ENCODE assay signal across 8 cellular contexts in genomic region chr17:42675348-42675983, GRCh38. TPM values are rescaled to one million over a fixed set of nuclear protein-coding genes. Genes with fewer than 3 reads are reported as not detected.
DNase-seq lines count a peak whose midpoint lies in the region; ATAC-seq and TF ChIP-seq lines count a peak whose summit lies in the region.

No MANE protein-coding gene starts in this region.

- no peak overlapping the region for H3K27ac Mint-ChIP-seq in activated naive CD4-positive, alpha-beta T cell treated with anti-CD3 and anti-CD28 coated beads, Interleukin-2, amount 10 ng/mL, durations not matched to agents 7 days and 5 days

- peak overlapping the region; percentile 73 for H3K4me3 Mint-ChIP-seq in activated naive CD4-positive, alpha-beta T cell treated with anti-CD3 and anti-CD28 coated beads, Interleukin-2, amount 10 ng/mL, durations not matched to agents 7 days and 5 days

- no peak for DNase-seq in activated naive CD4-positive, alpha-beta T cell treated with anti-CD3 and anti-CD28 coated beads, Interleukin-2, amount 10 ng/mL, durations not matched to agents 7 days and 5 days
- no peak for DNase-seq in activated naive CD4-positive, alpha-beta T cell (lab: John Stamatoyannopoulos, UW)
- DNase-seq in ascending aorta (ENCODE audit: low spot score in 2 of 2) = peak in 1 of 2 donors; percentile 64
- peak; percentile 79 for DNase-seq in left lobe of liver (ENCODE audit: low spot score)
- peak; percentile 71 for DNase-seq in upper lobe of right lung
- no peak for DNase-seq in NCI-H1694 treated with DMSO at 0.1 percent for 48 hours (lab: John Stamatoyannopoulos, UW)
- no peak for DNase-seq in HCEC 1CT

- H3K4me1 ChIP-seq in ascending aorta (peaks cover 28 to 41% of the 10 kb centered on the region in 2 donors), upper lobe of right lung (peaks cover 59% of the 10 kb centered on the region)

- H3K36me3 Mint-ChIP-seq in activated naive CD4-positive, alpha-beta T cell treated with anti-CD3 and anti-CD28 coated beads, Interleukin-2, amount 10 ng/mL, durations not matched to agents 7 days and 5 days = peaks cover 2% of the 10 kb centered on the region

- peak; percentile 23 for ATAC-seq in left lobe of liver
- ATAC-seq in upper lobe of right lung = no peak
- no peak for ATAC-seq in GM21423 (IDR thresholded peaks at IDR 0.05; ENCODE audit: unreplicated experiment)

- CTCF ChIA-PET in activated naive CD4-positive, alpha-beta T cell treated with anti-CD3 and anti-CD28 coated beads, Interleukin-2, amount 10 ng/mL, durations not matched to agents 7 days and 5 days (lab: Charles Lee) = interaction anchor here (0.6 to 6.0 kb wide), 2 partner anchors 10 to 98 kb away, joined by 3 to 61 read pairs; partner anchors contain the start of gene PSMC3IP

- peaks cover 58% of the 10 kb centered on the region for H3K4me1 Mint-ChIP-seq in activated naive CD4-positive, alpha-beta T cell treated with anti-CD3 and anti-CD28 coated beads, Interleukin-2, amount 10 ng/mL, durations not matched to agents 7 days and 5 days

- H3K27me3 ChIP-seq in ascending aorta (no peaks in the 10 kb centered on the region), upper lobe of right lung (no peaks in the 10 kb centered on the region)

- H3K9me3 Mint-ChIP-seq in activated naive CD4-positive, alpha-beta T cell treated with anti-CD3 and anti-CD28 coated beads, Interleukin-2, amount 10 ng/mL, durations not matched to agents 7 days and 5 days = no peaks in the 10 kb centered on the region

- H3K27me3 Mint-ChIP-seq in activated naive CD4-positive, alpha-beta T cell treated with anti-CD3 and anti-CD28 coated beads, Interleukin-2, amount 10 ng/mL, durations not matched to agents 7 days and 5 days = peaks cover 78% of the 10 kb centered on the region

- intact Hi-C loops in ascending aorta (cut with DNase I) = loop anchor here (5.0 kb wide), 3 partner anchors 113 to 158 kb away; partner anchors contain the start of genes BECN1 and COASY
- intact Hi-C loops in upper lobe of right lung (cut with DNase I) = no loop called here

- H3K36me3 ChIP-seq in ascending aorta (peaks cover 25 to 27% of the 10 kb centered on the region in 2 donors), upper lobe of right lung (peaks cover 32% of the 10 kb centered on the region)

- H3K27ac ChIP-seq in ascending aorta = peak overlapping the region; percentile 86 to 94
- H3K27ac ChIP-seq in upper lobe of right lung = peak overlapping the region; percentile 87

- H3K4me3 ChIP-seq in ascending aorta = peak overlapping the region; percentile 67 to 94
- H3K4me3 ChIP-seq in upper lobe of right lung = peak overlapping the region; percentile 89

- no peak for TF ChIP-seq CTCF in ascending aorta (IDR thresholded peaks at IDR 0.05)
- TF ChIP-seq CTCF in upper lobe of right lung (IDR thresholded peaks at IDR 0.05) = no peak

- H3K9me3 ChIP-seq in ascending aorta = no peaks in the 10 kb centered on the region
- H3K9me3 ChIP-seq in upper lobe of right lung = no peaks in the 10 kb centered on the region

RNA-seq across cellular contexts. Expression of gene PLEKHH3, which starts 1.3 kb away (rescaled TPM):
- total RNA-seq in ascending aorta (105 TPM), left lobe of liver (27.6 TPM), upper lobe of right lung (26.4 TPM)

RNA-seq across cellular contexts. Expression of gene CCR10, which starts 6.2 kb away (rescaled TPM):
- total RNA-seq in ascending aorta = 91.2 TPM
- 0.13 TPM for total RNA-seq in left lobe of liver
- 1.4 TPM for total RNA-seq in upper lobe of right lung

RNA-seq across cellular contexts. Expression of gene CNTNAP1, which starts 6.9 kb away (rescaled TPM):
- total RNA-seq in ascending aorta = 10.5 TPM
- 0.93 TPM for total RNA-seq in left lobe of liver
- total RNA-seq in upper lobe of right lung = 6.5 TPM

RNA-seq across cellular contexts. Expression of gene TUBG2, which starts 16.4 kb away (rescaled TPM):
- total RNA-seq in ascending aorta (73.1 TPM), left lobe of liver (7.6 TPM), upper lobe of right lung (19.8 TPM)

Comparison
In these comparisons a context has a peak if more than half of its experiments do, and no peak if none do; other contexts are left out.
1. DNase-seq: peak in left lobe of liver (single experiment) and upper lobe of right lung (single experiment); none in activated naive CD4-positive, alpha-beta T cell treated with anti-CD3 and anti-CD28 coated beads, Interleukin-2, amount 10 ng/mL, durations not matched to agents 7 days and 5 days (single experiment), activated naive CD4-positive, alpha-beta T cell (0 of 4), NCI-H1694 treated with DMSO at 0.1 percent for 48 hours (single experiment) and HCEC 1CT (single experiment).
2. RNA of gene CCR10, which starts 6.2 kb away (total RNA-seq): 91.2 TPM in ascending aorta (single experiment); 1.4 TPM in upper lobe of right lung (single experiment) and 0.13 TPM in left lobe of liver (single experiment); every median in the first group is over 10 times any median in the second.